In genomic region chr2:127415593-127416485, GRCh38 we compare ENCODE assay signal across 8 cellular contexts. TPM values are rescaled to one million over a fixed set of nuclear protein-coding genes. Genes with fewer than 3 reads are reported as not detected.
DNase-seq lines count a peak whose midpoint lies in the region; ATAC-seq and TF ChIP-seq lines count a peak whose summit lies in the region.

No MANE protein-coding gene starts in this region.

- no peak overlapping the region for H3K27ac ChIP-seq in CD8-positive, alpha-beta memory T cell (ENCODE audit: low read depth, low read length)
- no peak overlapping the region for H3K27ac ChIP-seq in HUES6 (ENCODE audit: low read depth, low read length)

- H3K9ac ChIP-seq in HUES6 (ENCODE audit: low read length), result peak overlapping the region; percentile 9

- POLR2A ChIA-PET in CD8-positive, alpha-beta memory T cell (lab: Charles Lee), result interaction anchor here (0.5 to 1.0 kb wide), 2 partner anchors 111 to 291 kb away, joined by 3 read pairs; no protein-coding TSS in a partner anchor

- peaks cover 21 to 33% (median 25%) of the 10 kb centered on the region in 3 donors for H3K4me1 Mint-ChIP-seq in CD8-positive, alpha-beta memory T cell
- peaks cover 20% of the 10 kb centered on the region for H3K4me1 Mint-ChIP-seq in T-helper 17 cell

- H3K27me3 ChIP-seq in CD8-positive, alpha-beta memory T cell (ENCODE audit: insufficient read depth, low read length, poor library complexity, severe bottlenecking), result no peaks in the 10 kb centered on the region
- H3K27me3 ChIP-seq in HUES6 (ENCODE audit: control insufficient read depth, insufficient read depth, low read length), result peaks cover 45% of the 10 kb centered on the region

- TF ChIP-seq CTCF in astrocyte of the spinal cord (IDR thresholded peaks at IDR 0.05; ENCODE audit: low read depth, low read length), result peak; percentile 63

- DNase-seq in CD8-positive, alpha-beta memory T cell, result peak; percentile 76 to 89 (median 78)
- peak; percentile 77 to 81 (median 79) for DNase-seq in T-helper 17 cell
- DNase-seq in astrocyte of the spinal cord (ENCODE audit: low read depth, low spot score), result peak; percentile 37
- peak; percentile 30 for DNase-seq in iris pigment epithelial cell (ENCODE audit: low read depth)
- peak; percentile 88 for DNase-seq in stimulated activated CD4-positive, alpha-beta T cell treated with anti-CD3 and anti-CD28 coated beads, Interleukin-15, amount 100 ng/mL, for 24 hours
- DNase-seq in putamen (ENCODE audit: low spot score), result no peak

- CTCF ChIA-PET in CD8-positive, alpha-beta memory T cell (lab: Charles Lee), result interaction anchor here (0.7 to 3.1 kb wide), 19 partner anchors 9 to 110 kb away, joined by 3 to 16 read pairs (median 4); partner anchors contain the start of genes IWS1 and MAP3K2

- peaks cover 15% of the 10 kb centered on the region for H3K4me1 ChIP-seq in CD8-positive, alpha-beta memory T cell (ENCODE audit: insufficient read depth, low read length)
- H3K4me1 ChIP-seq in HUES6 (ENCODE audit: control insufficient read depth, insufficient read depth, low read length), result peaks cover 17% of the 10 kb centered on the region

- ATAC-seq in GM21367 (IDR thresholded peaks at IDR 0.05; ENCODE audit: unreplicated experiment) (peak; percentile 77), T-helper 17 cell (peak; percentile 96)

- H3K4me3 ChIP-seq in CD8-positive, alpha-beta memory T cell (ENCODE audit: low read length), result peak overlapping the region; percentile 75
- peak overlapping the region; percentile 54 for H3K4me3 ChIP-seq in HUES6 (ENCODE audit: low read depth, low read length)
- peak overlapping the region; percentile 14 for H3K4me3 ChIP-seq in astrocyte of the spinal cord (ENCODE audit: low read depth, low read length)

- peak overlapping the region in 7 of 8 donors; percentile 45 to 97 (median 90) for H3K27ac Mint-ChIP-seq in CD8-positive, alpha-beta memory T cell
- H3K27ac Mint-ChIP-seq in T-helper 17 cell, result peak overlapping the region; percentile 61

- peak overlapping the region; percentile 54 to 93 (median 85) for H3K4me3 Mint-ChIP-seq in CD8-positive, alpha-beta memory T cell
- H3K4me3 Mint-ChIP-seq in T-helper 17 cell, result peak overlapping the region; percentile 87

- no peaks in the 10 kb centered on the region for H3K9me3 ChIP-seq in CD8-positive, alpha-beta memory T cell (ENCODE audit: low read length)
- H3K9me3 ChIP-seq in HUES6 (ENCODE audit: control insufficient read depth, insufficient read depth, low read depth, low read length), result peaks cover 3% of the 10 kb centered on the region; the same call in 1 of the 2 replicates
- no peaks in the 10 kb centered on the region for H3K9me3 ChIP-seq in T-helper 17 cell (ENCODE audit: control insufficient read depth, low read length, poor library complexity, severe bottlenecking)

- peaks cover 0 to 2% (median 0%) of the 10 kb centered on the region in 3 donors for H3K36me3 Mint-ChIP-seq in CD8-positive, alpha-beta memory T cell
- H3K36me3 Mint-ChIP-seq in T-helper 17 cell (ENCODE audit: low read depth), result no peaks in the 10 kb centered on the region

- H3K9me3 Mint-ChIP-seq in CD8-positive, alpha-beta memory T cell, result peaks cover 0 to 5% (median 0%) of the 10 kb centered on the region in 5 donors

- H3K36me3 ChIP-seq in CD8-positive, alpha-beta memory T cell (ENCODE audit: insufficient read depth, low read length), result no peaks in the 10 kb centered on the region
- no peaks in the 10 kb centered on the region for H3K36me3 ChIP-seq in HUES6 (ENCODE audit: control insufficient read depth, insufficient read depth, low read length)

- H3K27me3 Mint-ChIP-seq in CD8-positive, alpha-beta memory T cell, result peaks cover 0 to 7% of the 10 kb centered on the region in 2 donors
- H3K27me3 Mint-ChIP-seq in T-helper 17 cell, result peaks cover 6% of the 10 kb centered on the region

- in situ Hi-C loops in astrocyte of the spinal cord (cut with HindIII; ENCODE audit: low sequenced_read_pairs), result no loop called here

RNA-seq across cellular contexts. Expression of gene PROC, which starts 2.4 kb away (rescaled TPM):
- total RNA-seq in CD8-positive, alpha-beta memory T cell, result under 1 TPM in 1 of 2 experiments, not detected in 1; 0.13 TPM
- polyA plus RNA-seq in CD8-positive, alpha-beta memory T cell, result not detected
- not detected for total RNA-seq in T-helper 17 cell

RNA-seq across cellular contexts. Expression of gene MAP3K2, which starts 28.1 kb away (rescaled TPM):
- total RNA-seq in CD8-positive, alpha-beta memory T cell, result 10 to 100 TPM; 55.9 to 57.7 TPM
- polyA plus RNA-seq in CD8-positive, alpha-beta memory T cell, result 65.0 TPM
- 100 to 1,000 TPM in 1 of 2 donors, 10 to 100 TPM in 1; 91.0 to 100 TPM for total RNA-seq in T-helper 17 cell

Comparison
In these comparisons a context has a peak if more than half of its experiments do, and no peak if none do; other contexts are left out.
1. H3K4me3 ChIP-seq: peak in every context shown above with its lines; median percentile 75 in CD8-positive, alpha-beta memory T cell; 54 in HUES6; 14 in astrocyte of the spinal cord.